ENCODE assay signal across 7 cellular contexts in the genomic region with DNA sequence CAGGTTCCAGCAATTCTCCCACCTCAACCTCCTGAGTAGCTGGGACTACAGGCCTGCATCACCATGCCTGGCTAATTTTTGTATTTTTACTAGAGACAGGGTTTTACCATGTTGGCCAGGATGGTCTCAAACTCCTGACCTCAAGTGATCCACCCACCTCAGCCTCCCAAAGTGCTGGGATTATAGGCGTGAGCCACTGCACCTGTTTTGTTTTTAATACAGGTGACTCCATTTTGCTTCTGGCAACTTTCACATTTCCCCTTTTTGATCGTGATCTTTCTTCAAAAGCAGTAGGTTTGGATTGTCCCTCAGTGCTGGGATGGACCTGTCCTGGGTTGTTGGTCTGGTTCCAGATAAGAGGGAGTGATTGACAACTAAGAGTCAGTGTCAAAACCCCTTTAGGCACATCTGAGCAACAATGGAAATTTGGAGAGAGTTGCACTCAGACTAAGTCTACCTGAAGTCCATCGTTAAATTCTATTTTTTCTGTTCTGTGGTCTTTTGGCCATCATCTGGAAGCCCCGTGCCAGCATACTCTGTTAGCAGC. TPM values are rescaled to one million over a fixed set of nuclear protein-coding genes. Genes with fewer than 3 reads are reported as not detected.
DNase-seq lines count a peak whose midpoint lies in the region; ATAC-seq, FAIRE-seq and TF ChIP-seq lines count a peak whose summit lies in the region.
"Not testable (repeated sequence)": the region's sequence is repeated elsewhere in the genome, so short reads cannot be mapped to it uniquely, and the experiment has no call there.

No MANE protein-coding gene starts in this region.

- H2AFZ ChIP-seq in K562 (ENCODE audit: low read depth, low read length) = peak overlapping the region; percentile 0; the same call in 1 of the 2 replicates

- not testable (repeated sequence) for H3K9me3 ChIP-seq in DOHH2 (ENCODE audit: control insufficient read depth, insufficient read depth, low read length); HEK293 (ENCODE audit: control insufficient read depth, insufficient read depth, low read depth, low read length); K562 (replicated peaks; ENCODE audit: control insufficient read depth, insufficient read depth, low read depth, low read length); neutrophil

- not testable (repeated sequence) for H3K27me3 ChIP-seq in DOHH2 (ENCODE audit: control insufficient read depth, low read length); K562 (ENCODE audit: control insufficient read depth in 2 of 2, insufficient read depth in 2 of 2, low read length in 2 of 2); neutrophil

- not testable (repeated sequence) for TF ChIP-seq EP300 in K562 (IDR thresholded peaks at IDR 0.05; ENCODE audit: low read length)

- H3K9me2 ChIP-seq in DOHH2 (replicated peaks; ENCODE audit: control insufficient read depth, low read length) = not testable (repeated sequence)

- peak overlapping the region; percentile 87 for H3K27ac Mint-ChIP-seq in stimulated activated memory B cell treated with anti-CD40 and anti-IgM and Interleukin-4, amounts not matched to agents 10 μg/mL and 1 μg/mL and 100 μg/mL, for 72 hours

- 22% methylated on average over 4 of the region's 4 CpGs for WGBS in K562 (ENCODE audit: insufficient coverage, low coverage, missing lambda C conversion rate)

- H3K4me1 Mint-ChIP-seq in stimulated activated memory B cell treated with anti-CD40 and anti-IgM and Interleukin-4, amounts not matched to agents 10 μg/mL and 1 μg/mL and 100 μg/mL, for 72 hours = not testable (repeated sequence)

- not testable (repeated sequence) for H3K9me3 Mint-ChIP-seq in stimulated activated memory B cell treated with anti-CD40 and anti-IgM and Interleukin-4, amounts not matched to agents 10 μg/mL and 1 μg/mL and 100 μg/mL, for 72 hours

- not testable (repeated sequence) for H3K9ac ChIP-seq in K562 (ENCODE audit: insufficient read depth in 1 of 2, low read depth in 2 of 2, low read length in 2 of 2)

- not testable (repeated sequence) for TF ChIP-seq POLR2A in GM12891 (IDR thresholded peaks at IDR 0.05; ENCODE audit: low read depth, low read length); K562 (conservative IDR thresholded peaks at IDR 0.05)

- not testable (repeated sequence) for FAIRE-seq in GM12891 (lab: Jason Lieb, UNC)
- FAIRE-seq in K562 (lab: Jason Lieb, UNC) = peak; percentile 85

- CTCF ChIA-PET in HEK293 (lab: Yijun Ruan, JAX); K562 (lab: Yijun Ruan, JAX; ENCODE audit: low intra/inter-chr PET ratio): not testable (repeated sequence)

- intact Hi-C loops in K562 (cut with micrococcal nuclease) = loop anchor here (10.0 kb wide), 1 partner anchor 122 kb away; the partner anchor contains the start of genes EMD and FLNA

- H4K20me1 ChIP-seq in DOHH2 (ENCODE audit: control insufficient read depth, insufficient read depth, low read depth, low read length); K562 (replicated peaks; ENCODE audit: control insufficient read depth, insufficient read depth, low read length): not testable (repeated sequence)

- peak overlapping the region; percentile 66 for H3K4me2 ChIP-seq in DOHH2 (ENCODE audit: low read length)
- H3K4me2 ChIP-seq in K562 (ENCODE audit: insufficient read depth, low read length) = not testable (repeated sequence)

- not testable (repeated sequence) for H3K36me3 Mint-ChIP-seq in stimulated activated memory B cell treated with anti-CD40 and anti-IgM and Interleukin-4, amounts not matched to agents 10 μg/mL and 1 μg/mL and 100 μg/mL, for 72 hours

- H3K79me2 ChIP-seq in DOHH2 (ENCODE audit: control insufficient read depth, low read length); K562 (ENCODE audit: control insufficient read depth, insufficient read depth, low read length): not testable (repeated sequence)

- TF ChIP-seq RAD21 in K562 (CRISPR knock-in tag; conservative IDR thresholded peaks at IDR 0.05 in 1 of 2, IDR thresholded peaks at IDR 0.05 in 1 of 2) = not testable (repeated sequence)

- not testable (repeated sequence) for TF ChIP-seq CTCF in DOHH2 (IDR thresholded peaks at IDR 0.05; ENCODE audit: low read depth, low read length, poor library complexity, severe bottlenecking); HEK293 (tag by site-specific recombination; IDR thresholded peaks at IDR 0.05); K562 (IDR thresholded peaks at IDR 0.05 in 2 of 3, conservative IDR thresholded peaks at IDR 0.05 in 1 of 3; ENCODE audit: insufficient read depth in 2 of 3, low read depth in 1 of 3, low read length in 3 of 3); neutrophil (IDR thresholded peaks at IDR 0.05)

- not testable (repeated sequence) for H3K4me3 Mint-ChIP-seq in stimulated activated memory B cell treated with anti-CD40 and anti-IgM and Interleukin-4, amounts not matched to agents 10 μg/mL and 1 μg/mL and 100 μg/mL, for 72 hours

- peaks cover 17% of the 10 kb centered on the region for H3F3A ChIP-seq in DOHH2 (ENCODE audit: control insufficient read depth, insufficient read depth)

- H3K9me1 ChIP-seq in K562 (ENCODE audit: control insufficient read depth, insufficient read depth, low read length) = not testable (repeated sequence)

- in situ Hi-C loops in K562 (cut with MboI) = not testable (repeated sequence)

- not testable (repeated sequence) for BruUV-seq in K562 (replicated peaks; lab: Mats Ljungman, UMichigan)

- not testable (repeated sequence) for H3K27me3 Mint-ChIP-seq in stimulated activated memory B cell treated with anti-CD40 and anti-IgM and Interleukin-4, amounts not matched to agents 10 μg/mL and 1 μg/mL and 100 μg/mL, for 72 hours

- peak overlapping the region; percentile 89 for H3K27ac ChIP-seq in DOHH2 (ENCODE audit: low read depth, low read length)
- not testable (repeated sequence) for H3K27ac ChIP-seq in HEK293 (ENCODE audit: extremely low read depth, low read depth, low read length)
- peak overlapping the region; percentile 48; the same call in 1 of the 3 replicates for H3K27ac ChIP-seq in K562 (ENCODE audit: extremely low read depth, low read depth, low read length)
- peak overlapping the region; percentile 52 for H3K27ac ChIP-seq in neutrophil

- peak overlapping the region; percentile 44 for H3K4me3 ChIP-seq in DOHH2 (ENCODE audit: low read length)
- H3K4me3 ChIP-seq in HEK293 (ENCODE audit: low read depth, low read length); K562; neutrophil (ENCODE audit: low read depth in 1 of 2, low read length in 1 of 2): not testable (repeated sequence)

- 0 out of 3 replicates have a peak, but pooled peaks have one; percentile 6 for ATAC-seq in K562
- ATAC-seq in stimulated activated memory B cell treated with anti-CD40 and anti-IgM and Interleukin-4, amounts not matched to agents 10 μg/mL and 1 μg/mL and 100 μg/mL, for 72 hours = peak; percentile 20

- H3K36me3 ChIP-seq in DOHH2 (ENCODE audit: control insufficient read depth, low read length); HEK293 (ENCODE audit: control insufficient read depth in 2 of 2, insufficient read depth in 1 of 2, low read length in 2 of 2); K562 (ENCODE audit: control insufficient read depth, insufficient read depth, low read length); neutrophil: not testable (repeated sequence)

- peaks cover 58% of the 10 kb centered on the region for H3K4me1 ChIP-seq in DOHH2 (ENCODE audit: control insufficient read depth, low read length)
- H3K4me1 ChIP-seq in HEK293 (ENCODE audit: control insufficient read depth, insufficient read depth, low read length) = not testable (repeated sequence)
- peaks cover 31 to 42% of the 10 kb centered on the region in 2 experiments for H3K4me1 ChIP-seq in K562 (replicated peaks in 1 of 2; ENCODE audit: control insufficient read depth in 2 of 2, insufficient read depth in 2 of 2, low read length in 2 of 2)
- peaks cover 10 to 14% of the 10 kb centered on the region in 2 experiments for H3K4me1 ChIP-seq in neutrophil (ENCODE audit: control insufficient read depth in 1 of 2, insufficient read depth in 1 of 2, low read depth in 1 of 2, low read length in 1 of 2)

- POLR2A ChIA-PET in HEK293 (lab: Yijun Ruan, JAX) (interaction anchor here (0.7 to 1.1 kb wide), 2 partner anchors 10 to 126 kb away, joined by 3 to 4 read pairs; partner anchors contain the start of gene UBL4A), K562 (lab: Yijun Ruan, JAX) (interaction anchor here (0.7 to 1.5 kb wide), 2 partner anchors 20 to 32 kb away, joined by 3 to 4 read pairs; partner anchors contain the start of gene FAM3A)

- DNase-seq in GM12891 (ENCODE audit: insufficient read length, low spot score); K562 (ENCODE audit: extremely low read depth in 1 of 4, low spot score in 3 of 4): not testable (repeated sequence)
- DNase-seq in RPMI8226 = peak; percentile 26

RNA-seq across cellular contexts. Expression of gene SLC10A3, which starts 6.2 kb away (rescaled TPM):
- 10.0 TPM for polyA plus RNA-seq in GM12891 (2012; ENCODE audit: low read depth, missing spikeins)
- total RNA-seq in K562 (2011; cell fraction: chromatin; rRNA removed; ENCODE audit: low replicate concordance) = 11.1 and 43.4 TPM in 2 replicates
- 58.4 and 62.9 TPM in 2 replicates for total RNA-seq in K562 (2011; cell fraction: nucleolus; rRNA removed)
- 27.9 and 31.5 TPM in 2 replicates for total RNA-seq in K562 (2011; cell fraction: nucleoplasm; rRNA removed)
- total RNA-seq in K562 (2014; rRNA removed) = 21.7 and 28.6 TPM in 2 replicates
- 5.5 and 9.6 TPM in 2 replicates for total RNA-seq in K562 (2014; rRNA removed; fragmentation: Illumina TruSeq; extraction: Trizol)
- total RNA-seq in K562 (2015; rRNA removed; fragmentation: Illumina TruSeq; extraction: Trizol) = 19.7 and 20.7 TPM in 2 replicates
- 30.6 and 31.6 TPM in 2 replicates for total RNA-seq in K562 (2021)
- polyA plus RNA-seq in K562 (2011; rRNA removed) = 10.7 and 15.1 TPM in 2 replicates
- 16.7 and 48.0 TPM in 2 replicates for polyA plus RNA-seq in K562 (2011; cell fraction: cytosol; rRNA removed)
- polyA plus RNA-seq in K562 (2011; cell fraction: nucleus; rRNA removed) = 25.2 and 42.1 TPM in 2 replicates
- 32.7 and 34.9 TPM in 2 replicates for polyA plus RNA-seq in K562 (2012)
- 16.7 and 33.1 TPM in 2 replicates for polyA plus RNA-seq in K562 (2014; fragmentation: Illumina TruSeq; extraction: Trizol)
- polyA plus RNA-seq in K562 (2014; fragmentation: Nextera tagmentation; extraction: Ambion mirVana) = 1 to 10 TPM; 5.2 to 6.0 TPM
- polyA plus RNA-seq in K562 (2014; rRNA removed) = 26.2 and 33.4 TPM in 2 replicates
- 4.8 and 7.1 TPM in 2 replicates for polyA minus RNA-seq in K562 (2011; rRNA and poly(A)+ RNA removed)
- 14.8 and 15.9 TPM in 2 replicates for polyA minus RNA-seq in K562 (2011; cell fraction: cytosol; rRNA and poly(A)+ RNA removed)
- polyA minus RNA-seq in K562 (2011; cell fraction: nucleus; rRNA and poly(A)+ RNA removed) = 13.5 and 16.4 TPM in 2 replicates

RNA-seq across cellular contexts. Expression of gene UBL4A, which starts 10.2 kb away (rescaled TPM):
- polyA plus RNA-seq in GM12891 (2012; ENCODE audit: low read depth, missing spikeins) = 16.6 TPM
- 21.7 and 76.7 TPM in 2 replicates for total RNA-seq in K562 (2011; cell fraction: chromatin; rRNA removed; ENCODE audit: low replicate concordance)
- 85.0 and 90.5 TPM in 2 replicates for total RNA-seq in K562 (2011; cell fraction: nucleolus; rRNA removed)
- 36.0 and 48.8 TPM in 2 replicates for total RNA-seq in K562 (2011; cell fraction: nucleoplasm; rRNA removed)
- total RNA-seq in K562 (2014; rRNA removed) = 140 and 170 TPM in 2 replicates
- total RNA-seq in K562 (2014; rRNA removed; fragmentation: Illumina TruSeq; extraction: Trizol) = 51.5 and 69.9 TPM in 2 replicates
- total RNA-seq in K562 (2015; rRNA removed; fragmentation: Illumina TruSeq; extraction: Trizol) = 99.9 and 100 TPM in 2 replicates
- total RNA-seq in K562 (2021) = 120 TPM in 2 replicates
- polyA plus RNA-seq in K562 (2011; rRNA removed) = 73.9 and 78.4 TPM in 2 replicates
- 99.1 and 201 TPM in 2 replicates for polyA plus RNA-seq in K562 (2011; cell fraction: cytosol; rRNA removed)
- polyA plus RNA-seq in K562 (2011; cell fraction: nucleus; rRNA removed) = 55.9 and 76.2 TPM in 2 replicates
- 93.8 and 109 TPM in 2 replicates for polyA plus RNA-seq in K562 (2012)
- polyA plus RNA-seq in K562 (2014; fragmentation: Illumina TruSeq; extraction: Trizol) = 101 and 112 TPM in 2 replicates
- 10 to 100 TPM; 15.2 to 31.7 TPM for polyA plus RNA-seq in K562 (2014; fragmentation: Nextera tagmentation; extraction: Ambion mirVana)
- 115 and 119 TPM in 2 replicates for polyA plus RNA-seq in K562 (2014; rRNA removed)
- 46.0 and 65.1 TPM in 2 replicates for polyA minus RNA-seq in K562 (2011; rRNA and poly(A)+ RNA removed)
- polyA minus RNA-seq in K562 (2011; cell fraction: cytosol; rRNA and poly(A)+ RNA removed) = 73.7 and 77.5 TPM in 2 replicates
- polyA minus RNA-seq in K562 (2011; cell fraction: nucleus; rRNA and poly(A)+ RNA removed) = 31.8 and 40.9 TPM in 2 replicates

RNA-seq across cellular contexts. Expression of gene LAGE3, which starts 17.6 kb away (rescaled TPM):
- polyA plus RNA-seq in GM12891 (2012; ENCODE audit: low read depth, missing spikeins) = 30.5 TPM
- total RNA-seq in K562 (2011; cell fraction: chromatin; rRNA removed; ENCODE audit: low replicate concordance) = 1.1 and 4.2 TPM in 2 replicates
- 9.7 and 13.2 TPM in 2 replicates for total RNA-seq in K562 (2011; cell fraction: nucleolus; rRNA removed)
- total RNA-seq in K562 (2011; cell fraction: nucleoplasm; rRNA removed) = 6.9 and 10.6 TPM in 2 replicates
- total RNA-seq in K562 (2014; rRNA removed) (125 and 144 TPM in 2 replicates), K562 (2014; rRNA removed; fragmentation: Illumina TruSeq; extraction: Trizol) (21.0 and 29.7 TPM in 2 replicates), K562 (2015; rRNA removed; fragmentation: Illumina TruSeq; extraction: Trizol) (44.0 and 45.4 TPM in 2 replicates), K562 (2021) (116 and 120 TPM in 2 replicates)
- polyA plus RNA-seq in K562 (2011; rRNA removed) (35.8 and 45.0 TPM in 2 replicates), K562 (2014; fragmentation: Illumina TruSeq; extraction: Trizol) (29.2 and 51.8 TPM in 2 replicates), K562 (2014; fragmentation: Nextera tagmentation; extraction: Ambion mirVana) (10 to 100 TPM; 28.2 to 31.1 TPM), K562 (2014; rRNA removed) (91.3 and 105 TPM in 2 replicates)
- polyA plus RNA-seq in K562 (2011; cell fraction: cytosol; rRNA removed) = 61.3 and 199 TPM in 2 replicates
- 34.4 and 41.8 TPM in 2 replicates for polyA plus RNA-seq in K562 (2011; cell fraction: nucleus; rRNA removed)
- 81.2 and 96.3 TPM in 2 replicates for polyA plus RNA-seq in K562 (2012)
- polyA minus RNA-seq in K562 (2011; rRNA and poly(A)+ RNA removed) = 4.8 and 6.6 TPM in 2 replicates
- 16.6 and 19.7 TPM in 2 replicates for polyA minus RNA-seq in K562 (2011; cell fraction: cytosol; rRNA and poly(A)+ RNA removed)
- 4.0 and 7.3 TPM in 2 replicates for polyA minus RNA-seq in K562 (2011; cell fraction: nucleus; rRNA and poly(A)+ RNA removed)

RNA-seq across cellular contexts. Expression of gene FAM3A, which starts 19.4 kb away (rescaled TPM):
- polyA plus RNA-seq in GM12891 (2012; ENCODE audit: low read depth, missing spikeins) = 16.1 TPM
- 62.3 and 136 TPM in 2 replicates for total RNA-seq in K562 (2011; cell fraction: chromatin; rRNA removed; ENCODE audit: low replicate concordance)
- total RNA-seq in K562 (2011; cell fraction: nucleolus; rRNA removed) = 135 and 139 TPM in 2 replicates
- total RNA-seq in K562 (2011; cell fraction: nucleoplasm; rRNA removed) = 84.9 and 88.7 TPM in 2 replicates
- total RNA-seq in K562 (2014; rRNA removed) (53.3 and 67.6 TPM in 2 replicates), K562 (2014; rRNA removed; fragmentation: Illumina TruSeq; extraction: Trizol) (6.6 and 10.0 TPM in 2 replicates), K562 (2015; rRNA removed; fragmentation: Illumina TruSeq; extraction: Trizol) (27.0 and 32.3 TPM in 2 replicates), K562 (2021) (68.9 and 70.6 TPM in 2 replicates)
- polyA plus RNA-seq in K562 (2011; rRNA removed) (29.2 and 44.1 TPM in 2 replicates), K562 (2014; fragmentation: Illumina TruSeq; extraction: Trizol) (24.2 and 44.9 TPM in 2 replicates), K562 (2014; fragmentation: Nextera tagmentation; extraction: Ambion mirVana) (1 to 10 TPM in 1 of 2 experiments, under 1 TPM in 1; 0.75 to 1.8 TPM), K562 (2014; rRNA removed) (62.9 and 66.7 TPM in 2 replicates)
- 45.6 and 88.5 TPM in 2 replicates for polyA plus RNA-seq in K562 (2011; cell fraction: cytosol; rRNA removed)
- polyA plus RNA-seq in K562 (2011; cell fraction: nucleus; rRNA removed) = 159 and 221 TPM in 2 replicates
- 47.8 and 77.3 TPM in 2 replicates for polyA plus RNA-seq in K562 (2012)
- polyA minus RNA-seq in K562 (2011; rRNA and poly(A)+ RNA removed) = 7.6 and 13.4 TPM in 2 replicates
- polyA minus RNA-seq in K562 (2011; cell fraction: cytosol; rRNA and poly(A)+ RNA removed) = 25.1 and 30.7 TPM in 2 replicates
- polyA minus RNA-seq in K562 (2011; cell fraction: nucleus; rRNA and poly(A)+ RNA removed) = 25.2 and 34.2 TPM in 2 replicates

RNA-seq across cellular contexts. Expression of gene PLXNA3, which starts 38.6 kb away (rescaled TPM):
- polyA plus RNA-seq in GM12891 (2012; ENCODE audit: low read depth, missing spikeins) = 15.8 TPM
- 204 and 524 TPM in 2 replicates for total RNA-seq in K562 (2011; cell fraction: chromatin; rRNA removed; ENCODE audit: low replicate concordance)
- 231 and 238 TPM in 2 replicates for total RNA-seq in K562 (2011; cell fraction: nucleolus; rRNA removed)
- 144 and 167 TPM in 2 replicates for total RNA-seq in K562 (2011; cell fraction: nucleoplasm; rRNA removed)
- total RNA-seq in K562 (2014; rRNA removed) (3.5 and 3.8 TPM in 2 replicates), K562 (2014; rRNA removed; fragmentation: Illumina TruSeq; extraction: Trizol) (4.5 and 6.8 TPM in 2 replicates), K562 (2015; rRNA removed; fragmentation: Illumina TruSeq; extraction: Trizol) (7.5 and 9.5 TPM in 2 replicates), K562 (2021) (26.5 and 47.8 TPM in 2 replicates)
- polyA plus RNA-seq in K562 (2011; rRNA removed) (13.3 and 30.4 TPM in 2 replicates), K562 (2014; fragmentation: Illumina TruSeq; extraction: Trizol) (21.9 and 27.5 TPM in 2 replicates), K562 (2014; fragmentation: Nextera tagmentation; extraction: Ambion mirVana) (under 1 TPM; 0.32 to 0.42 TPM), K562 (2014; rRNA removed) (20.1 and 21.5 TPM in 2 replicates)
- polyA plus RNA-seq in K562 (2011; cell fraction: cytosol; rRNA removed) = 10.9 and 15.0 TPM in 2 replicates
- polyA plus RNA-seq in K562 (2011; cell fraction: nucleus; rRNA removed) = 240 and 366 TPM in 2 replicates
- polyA plus RNA-seq in K562 (2012) = 46.6 and 47.8 TPM in 2 replicates
- polyA minus RNA-seq in K562 (2011; rRNA and poly(A)+ RNA removed) = 5.9 and 10.7 TPM in 2 replicates
- 6.4 and 13.7 TPM in 2 replicates for polyA minus RNA-seq in K562 (2011; cell fraction: cytosol; rRNA and poly(A)+ RNA removed)
- polyA minus RNA-seq in K562 (2011; cell fraction: nucleus; rRNA and poly(A)+ RNA removed) = 53.6 and 60.0 TPM in 2 replicates
